In the genomic region with DNA sequence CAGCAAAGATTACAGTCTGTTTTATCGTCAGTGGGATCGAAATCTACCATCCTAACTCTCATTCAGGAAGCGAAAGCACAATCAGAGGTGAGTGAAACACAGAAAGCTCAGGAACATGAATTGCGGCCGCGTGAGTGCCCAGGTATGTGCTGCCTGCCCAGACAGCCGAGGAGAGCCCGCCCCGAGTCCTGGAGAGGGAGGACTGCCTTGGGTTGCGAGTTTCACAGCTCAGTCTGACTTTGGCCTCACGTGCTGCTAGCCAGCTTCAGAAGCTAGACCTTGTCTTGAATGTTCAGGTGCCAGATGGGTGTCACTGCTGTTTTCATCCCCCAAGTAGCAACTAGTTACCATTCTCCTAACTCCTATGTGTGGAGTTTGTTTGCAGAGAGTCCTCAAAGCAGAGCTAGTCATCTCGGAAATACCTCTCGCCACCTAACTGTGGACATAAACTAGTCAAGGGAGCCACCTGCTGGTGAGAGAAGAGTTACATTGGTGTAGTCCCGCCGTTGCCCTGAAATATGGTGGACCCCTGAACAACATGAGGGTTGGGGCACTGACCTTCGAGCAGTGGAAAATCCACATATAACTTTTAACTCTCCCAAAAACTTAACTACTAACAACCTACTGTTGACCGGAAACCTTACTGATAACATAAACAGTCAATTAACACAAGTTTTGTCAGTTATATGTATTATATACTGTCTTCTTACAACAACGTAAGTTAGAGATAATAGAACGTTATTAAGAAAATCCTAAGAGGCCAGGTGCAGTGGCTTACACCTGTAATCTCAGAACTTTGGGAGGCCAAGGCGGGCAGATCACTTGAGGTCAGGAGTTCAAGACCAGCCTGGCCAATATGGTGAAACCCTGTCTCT, we compare ENCODE assay signal across 8 cellular contexts.
A peak's percentile ranks its signal among the peaks of the same experiment; 100 is the strongest.
DNase-seq lines count a peak whose midpoint lies in the region; ATAC-seq and TF ChIP-seq lines count a peak whose summit lies in the region.

No MANE protein-coding gene starts in this region.

- H3K4me1 Mint-ChIP-seq in Caco-2 (ENCODE audit: low read depth, unreplicated experiment), result no peaks in the 10 kb centered on the region
- H3K4me1 Mint-ChIP-seq in memory B cell, result peaks cover 4% of the 10 kb centered on the region

- H3K27ac Mint-ChIP-seq in Caco-2 (ENCODE audit: unreplicated experiment) (no peak overlapping the region), memory B cell (peak overlapping the region; percentile 14)

- CTCF ChIA-PET in Caco-2 (lab: Charles Lee), result interaction anchor here (0.6 to 1.6 kb wide), 13 partner anchors 14 to 614 kb away, joined by 3 to 17 read pairs (median 4); no protein-coding TSS in a partner anchor

- no peaks in the 10 kb centered on the region for H3K36me3 ChIP-seq in Caco-2 (ENCODE audit: control insufficient read depth, insufficient read depth, low read length)

- no peaks in the 10 kb centered on the region for H3K27me3 ChIP-seq in Caco-2 (replicated peaks; ENCODE audit: control insufficient read depth, insufficient read depth, low read length)

- H3K4me3 Mint-ChIP-seq in Caco-2 (ENCODE audit: unreplicated experiment), result no peak overlapping the region
- no peak overlapping the region for H3K4me3 Mint-ChIP-seq in memory B cell

- H3K27me3 Mint-ChIP-seq in Caco-2 (ENCODE audit: insufficient read depth, unreplicated experiment) (no peaks in the 10 kb centered on the region), memory B cell (no peaks in the 10 kb centered on the region)

- no peaks in the 10 kb centered on the region for H3K9me3 ChIP-seq in Caco-2

- TF ChIP-seq CTCF in Caco-2 (IDR thresholded peaks at IDR 0.05; ENCODE audit: insufficient read depth in 1 of 2, low read depth in 1 of 2, low read length in 1 of 2, severe bottlenecking in 1 of 2, unreplicated experiment in 1 of 2) (peak; percentile 63 to 75), GM20000 (IDR thresholded peaks at IDR 0.05; ENCODE audit: extremely low read depth, missing control alignments) (peak; percentile 43)

- no peak overlapping the region for H3K4me3 ChIP-seq in Caco-2 (ENCODE audit: low read depth, low read length)

- ATAC-seq in HG03575 (IDR thresholded peaks at IDR 0.05; ENCODE audit: extremely low read depth, insufficient number of reproducible peaks, low FRiP score, unreplicated experiment) (peak; percentile 97), memory B cell (ENCODE audit: low read depth) (peak; percentile 82)

- peak; percentile 73 to 75 for DNase-seq in Caco-2
- DNase-seq in GM20000 (ENCODE audit: low spot score), result peak; percentile 83
- DNase-seq in NCI-H69 (lab: John Stamatoyannopoulos, UW), result peak; percentile 78
- peak; percentile 52 for DNase-seq in activated CD4-positive, alpha-beta T cell treated with anti-CD3 and anti-CD28 coated beads, Interleukin-2, amount 50 U/mL, for 1 hour
- DNase-seq in ecto neural progenitor cell (ENCODE audit: low spot score), result peak; percentile 76
- peak; percentile 47 to 51 for DNase-seq in memory B cell (ENCODE audit: low spot score in 2 of 2)
- peak; percentile 17 to 23 for DNase-seq in stimulated activated CD8-positive, alpha-beta memory T cell treated with anti-CD3 and anti-CD28 coated beads, Interleukin-4, amount 100 ng/mL, for 1 hour (ENCODE audit: low read depth in 2 of 2, low spot score in 1 of 2)

- H3K36me3 Mint-ChIP-seq in Caco-2 (ENCODE audit: insufficient read depth, unreplicated experiment) (peaks cover 45% of the 10 kb centered on the region), memory B cell (no peaks in the 10 kb centered on the region)

- H3K9me3 Mint-ChIP-seq in Caco-2 (ENCODE audit: unreplicated experiment) (no peaks in the 10 kb centered on the region), memory B cell (no peaks in the 10 kb centered on the region)

- POLR2A ChIA-PET in Caco-2 (lab: Charles Lee), result no interaction called here

- no TSS peak for BruUV-seq in Caco-2 (replicated peaks; lab: Mats Ljungman, UMichigan)

- no peaks in the 10 kb centered on the region for H3K4me1 ChIP-seq in Caco-2

- intact Hi-C loops in Caco-2 (cut with micrococcal nuclease; ENCODE audit: unreplicated experiment), result loop anchor here (1.0 to 5.0 kb wide), 4 partner anchors 166 to 561 kb away; a partner anchor contains a TSS

Comparison
In these comparisons a context has a peak if more than half of its experiments do, and no peak if none do; other contexts are left out.
1. DNase-seq: peak in every context shown above with its lines; median percentile 83 in GM20000; 78 in NCI-H69; 76 in ecto neural progenitor cell; 74 in Caco-2; 52 in activated CD4-positive, alpha-beta T cell treated with anti-CD3 and anti-CD28 coated beads, Interleukin-2, amount 50 U/mL, for 1 hour; 49 in memory B cell; 20 in stimulated activated CD8-positive, alpha-beta memory T cell treated with anti-CD3 and anti-CD28 coated beads, Interleukin-4, amount 100 ng/mL, for 1 hour.